In genomic region chr3:183555541-183556081, GRCh38 we compare ENCODE assay signal across 2 cellular contexts.
TF ChIP-seq lines count a peak whose summit lies in the region.

Gene KLHL6, minus strand, starts transcription at chr3:183555706. Its CDS starts 53 bp downstream, at chr3:183555653.

TF ChIP-seq in liver, 16 proteins besides CTCF, POLR2A, EP300 and RAD21 (continued from another document):
- TF ChIP-seq, protein P1, sequence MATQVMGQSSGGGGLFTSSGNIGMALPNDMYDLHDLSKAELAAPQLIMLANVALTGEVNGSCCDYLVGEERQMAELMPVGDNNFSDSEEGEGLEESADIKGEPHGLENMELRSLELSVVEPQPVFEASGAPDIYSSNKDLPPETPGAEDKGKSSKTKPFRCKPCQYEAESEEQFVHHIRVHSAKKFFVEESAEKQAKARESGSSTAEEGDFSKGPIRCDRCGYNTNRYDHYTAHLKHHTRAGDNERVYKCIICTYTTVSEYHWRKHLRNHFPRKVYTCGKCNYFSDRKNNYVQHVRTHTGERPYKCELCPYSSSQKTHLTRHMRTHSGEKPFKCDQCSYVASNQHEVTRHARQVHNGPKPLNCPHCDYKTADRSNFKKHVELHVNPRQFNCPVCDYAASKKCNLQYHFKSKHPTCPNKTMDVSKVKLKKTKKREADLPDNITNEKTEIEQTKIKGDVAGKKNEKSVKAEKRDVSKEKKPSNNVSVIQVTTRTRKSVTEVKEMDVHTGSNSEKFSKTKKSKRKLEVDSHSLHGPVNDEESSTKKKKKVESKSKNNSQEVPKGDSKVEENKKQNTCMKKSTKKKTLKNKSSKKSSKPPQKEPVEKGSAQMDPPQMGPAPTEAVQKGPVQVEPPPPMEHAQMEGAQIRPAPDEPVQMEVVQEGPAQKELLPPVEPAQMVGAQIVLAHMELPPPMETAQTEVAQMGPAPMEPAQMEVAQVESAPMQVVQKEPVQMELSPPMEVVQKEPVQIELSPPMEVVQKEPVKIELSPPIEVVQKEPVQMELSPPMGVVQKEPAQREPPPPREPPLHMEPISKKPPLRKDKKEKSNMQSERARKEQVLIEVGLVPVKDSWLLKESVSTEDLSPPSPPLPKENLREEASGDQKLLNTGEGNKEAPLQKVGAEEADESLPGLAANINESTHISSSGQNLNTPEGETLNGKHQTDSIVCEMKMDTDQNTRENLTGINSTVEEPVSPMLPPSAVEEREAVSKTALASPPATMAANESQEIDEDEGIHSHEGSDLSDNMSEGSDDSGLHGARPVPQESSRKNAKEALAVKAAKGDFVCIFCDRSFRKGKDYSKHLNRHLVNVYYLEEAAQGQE (IDR thresholded peaks at IDR 0.05) = no peak
- TF ChIP-seq HNF4A (conservative IDR thresholded peaks at IDR 0.05) (no peak), ATF3 (IDR thresholded peaks at IDR 0.05) (no peak), GABPA (IDR thresholded peaks at IDR 0.05 in 1 of 2, conservative IDR thresholded peaks at IDR 0.05 in 1 of 2) (peak; percentile 23 to 38), HNF4G (IDR thresholded peaks at IDR 0.05) (no peak), FOXA1 (IDR thresholded peaks at IDR 0.05) (no peak), JUND (IDR thresholded peaks at IDR 0.05) (no peak), SP1 (IDR thresholded peaks at IDR 0.05) (peak; percentile 42), YY1 (IDR thresholded peaks at IDR 0.05) (peak; percentile 44), NR2F2 (IDR thresholded peaks at IDR 0.05) (peak; percentile 60), FOXA2 (IDR thresholded peaks at IDR 0.05) (no peak), MAX (IDR thresholded peaks at IDR 0.05) (no peak), EGR1 (IDR thresholded peaks at IDR 0.05; ENCODE audit: low read depth in 2 of 2) (no peak), ZBTB33 (IDR thresholded peaks at IDR 0.05) (no peak)

TF ChIP-seq in HepG2, 621 proteins besides CTCF, POLR2A, EP300 and RAD21 (continued from another document):
- no peak for TF ChIP-seq NKX3-1 (CRISPR knock-in tag; IDR thresholded peaks at IDR 0.05)
- no peak for TF ChIP-seq ZBTB8A (CRISPR knock-in tag; IDR thresholded peaks at IDR 0.05; ENCODE audit: borderline replicate concordance, low read depth)
- no peak for TF ChIP-seq ZNF766 (CRISPR knock-in tag; IDR thresholded peaks at IDR 0.05; ENCODE audit: borderline replicate concordance)
- TF ChIP-seq NFIC (IDR thresholded peaks at IDR 0.05; ENCODE audit: low read length) = no peak
- TF ChIP-seq NR1H2 (CRISPR knock-in tag; IDR thresholded peaks at IDR 0.05; ENCODE audit: borderline replicate concordance, low read depth) = no peak
- no peak for TF ChIP-seq ARHGAP35 (CRISPR knock-in tag; IDR thresholded peaks at IDR 0.05; ENCODE audit: borderline replicate concordance)
- TF ChIP-seq ZNF75D (CRISPR knock-in tag; IDR thresholded peaks at IDR 0.05; ENCODE audit: borderline replicate concordance) = no peak
